ENCODE assay signal across 8 cellular contexts in the genomic region with DNA sequence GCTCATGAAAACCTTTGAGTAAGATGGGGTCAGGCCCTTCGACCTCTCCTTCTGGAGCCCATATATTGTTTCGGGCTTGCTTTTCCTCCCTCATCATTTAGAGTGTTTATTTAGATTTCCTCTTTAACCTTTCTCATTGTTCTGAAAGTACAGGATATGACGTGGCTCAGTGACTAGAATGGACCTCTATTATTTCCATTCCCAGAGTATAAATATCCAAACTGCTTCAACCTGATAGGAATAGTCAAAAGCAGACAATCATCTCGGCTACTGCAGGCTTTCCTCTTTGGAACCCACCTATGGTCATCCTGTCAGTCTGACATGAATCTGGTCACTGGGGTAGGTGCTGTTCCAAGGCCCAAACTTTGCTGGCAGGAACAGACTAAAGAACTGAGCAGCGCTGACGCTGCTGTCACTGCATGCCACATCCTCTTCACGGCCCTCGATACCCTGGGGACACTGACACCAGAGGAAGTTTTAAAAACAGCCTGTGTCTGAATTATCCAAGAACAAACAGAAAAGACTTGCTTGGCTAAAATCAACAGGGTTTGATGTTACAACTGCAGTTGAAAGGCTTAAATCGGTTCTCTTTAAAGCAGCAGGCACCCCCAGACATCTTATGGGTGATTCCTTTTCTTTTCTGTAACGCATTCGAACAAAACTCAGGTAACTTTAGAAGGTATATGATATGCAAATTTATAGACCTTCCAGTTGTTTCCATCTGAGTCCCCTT. TPM values are rescaled to one million over a fixed set of nuclear protein-coding genes. Genes with fewer than 3 reads are reported as not detected.
DNase-seq lines count a peak whose midpoint lies in the region; ATAC-seq, FAIRE-seq and TF ChIP-seq lines count a peak whose summit lies in the region.

No MANE protein-coding gene starts in this region.

- H3K4me2 ChIP-seq in PC-3 (ENCODE audit: low read length) (peak overlapping the region; percentile 55), HepG2 (ENCODE audit: low read depth, low read length) (peak overlapping the region; percentile 65)

- WGBS in adipose tissue, 3 donors, result 39 to 64% (median 49%) methylated on average over 11 of the region's 11 CpGs
- 19% methylated on average over 11 of the region's 11 CpGs for WGBS in HepG2 (ENCODE audit: low lambda C conversion rate)

- no peaks in the 10 kb centered on the region for H4K20me1 ChIP-seq in PC-3 (ENCODE audit: low read length)
- no peaks in the 10 kb centered on the region for H4K20me1 ChIP-seq in HepG2 (ENCODE audit: insufficient read depth, low read length)

- H3K4me3 ChIP-seq in PC-3 (ENCODE audit: low read length) (peak overlapping the region; percentile 12; the same call in 1 of the 2 replicates), HepG2 (replicated peaks in 1 of 3; ENCODE audit: insufficient read depth in 1 of 3, low read depth in 2 of 3, low read length in 3 of 3) (0 out of 6 replicates have a peak overlapping the region, but pooled peaks of 1 of the 3 experiments have one; percentile 12), subcutaneous abdominal adipose tissue (ENCODE audit: low read depth in 1 of 5, low read length in 5 of 5) (peak overlapping the region in 3 of 5 donors; percentile 18 to 32 (median 27))

- TF ChIP-seq POLR2A in HepG2 (IDR thresholded peaks at IDR 0.05; ENCODE audit: insufficient read depth in 1 of 2, low read depth in 2 of 2, low read length in 2 of 2), result no peak

- no peaks in the 10 kb centered on the region for H3F3A ChIP-seq in PC-3 (ENCODE audit: low read length, unreplicated experiment)

- H3K9me3 ChIP-seq in PC-3 (ENCODE audit: low read length), result no peaks in the 10 kb centered on the region
- H3K9me3 ChIP-seq in HepG2 (ENCODE audit: low read length), result no peaks in the 10 kb centered on the region
- no peaks in the 10 kb centered on the region for H3K9me3 ChIP-seq in subcutaneous abdominal adipose tissue (ENCODE audit: control insufficient read depth in 5 of 5, low read length in 5 of 5)

- H3K27ac ChIP-seq in PC-3 (ENCODE audit: low read length) (peak overlapping the region; percentile 95), adipose tissue (ENCODE audit: low read depth, low read length) (peak overlapping the region; percentile 69), HepG2 (ENCODE audit: extremely low read length, insufficient read depth, low read length) (no peak overlapping the region), subcutaneous abdominal adipose tissue (ENCODE audit: low read depth, low read length) (peak overlapping the region; percentile 84)

- H3K36me3 ChIP-seq in PC-3 (ENCODE audit: low read depth, low read length), result no peaks in the 10 kb centered on the region
- no peaks in the 10 kb centered on the region for H3K36me3 ChIP-seq in HepG2 (replicated peaks in 1 of 2; ENCODE audit: control insufficient read depth in 1 of 2, insufficient read depth in 2 of 2, low read length in 2 of 2)
- H3K36me3 ChIP-seq in subcutaneous abdominal adipose tissue (ENCODE audit: control insufficient read depth in 5 of 5, insufficient read depth in 5 of 5, low read length in 5 of 5), result no peaks in the 10 kb centered on the region

- H3K9ac ChIP-seq in PC-3 (ENCODE audit: low read length) (peak overlapping the region; percentile 61), HepG2 (ENCODE audit: insufficient read depth, low read depth, low read length) (no peak overlapping the region), subcutaneous abdominal adipose tissue (ENCODE audit: low read length in 5 of 5) (peak overlapping the region in 3 of 5 donors; percentile 1 to 56 (median 47))

- BruUV-seq in PC-3 (replicated peaks; lab: Mats Ljungman, UMichigan) (no TSS peak), HepG2 (replicated peaks; lab: Mats Ljungman, UMichigan) (no TSS peak)

- H2AFZ ChIP-seq in PC-3 (ENCODE audit: low read length) (0 out of 2 replicates have a peak overlapping the region, but pooled peaks have one; percentile 8), HepG2 (ENCODE audit: low read length) (no peak overlapping the region)

- H3K4me1 ChIP-seq in PC-3 (ENCODE audit: insufficient read depth, low read length), result peaks cover 59% of the 10 kb centered on the region
- H3K4me1 ChIP-seq in HepG2 (ENCODE audit: insufficient read depth, low read length), result peaks cover 59% of the 10 kb centered on the region
- H3K4me1 ChIP-seq in subcutaneous abdominal adipose tissue (ENCODE audit: control insufficient read depth in 5 of 5, insufficient read depth in 5 of 5, low read length in 5 of 5), result peaks cover 1 to 56% (median 28%) of the 10 kb centered on the region in 5 donors

- TF ChIP-seq CTCF in PC-3 (conservative IDR thresholded peaks at IDR 0.05; ENCODE audit: low read depth, low read length) (no peak), HepG2 (CRISPR knock-in tag; IDR thresholded peaks at IDR 0.05) (no peak)

- DNase-seq in PC-3 (peak; percentile 56), HepG2 (ENCODE audit: low spot score) (no peak), GM03348 (ENCODE audit: low spot score) (no peak), DMS79 (lab: John Stamatoyannopoulos, UW) (no peak)

- POLR2A ChIA-PET in PC-3 (lab: Charles Lee; ENCODE audit: unreplicated experiment), result interaction anchor here (0.5 kb wide), 1 partner anchor 421 kb away, joined by 5 read pairs; no protein-coding TSS in a partner anchor
- POLR2A ChIA-PET in HepG2 (lab: Yijun Ruan, JAX), result no interaction called here

- TF ChIP-seq EP300 in HepG2 (IDR thresholded peaks at IDR 0.05; ENCODE audit: low read depth in 2 of 2, low read length in 2 of 2) (no peak), HepG2 (CRISPR knock-in tag; IDR thresholded peaks at IDR 0.05; ENCODE audit: borderline replicate concordance) (no peak)

- FAIRE-seq in HepG2 (lab: Jason Lieb, UNC), result no peak

- CTCF ChIA-PET in PC-3 (lab: Charles Lee) (interaction anchor here (0.5 to 0.7 kb wide), 2 partner anchors 71 to 86 kb away, joined by 4 to 6 read pairs; no protein-coding TSS in a partner anchor), HepG2 (lab: Yijun Ruan, JAX; ENCODE audit: low intra/inter-chr PET ratio, low total read pairs) (no interaction called here)

- H3K79me2 ChIP-seq in PC-3 (ENCODE audit: low read length) (peaks cover under 1% of the 10 kb centered on the region; the same call in 1 of the 2 replicates), HepG2 (ENCODE audit: insufficient read depth, low read length) (peaks cover under 1% of the 10 kb centered on the region)

- ATAC-seq in GM18520 (IDR thresholded peaks at IDR 0.05; ENCODE audit: unreplicated experiment) (peak; percentile 51), HG02678 (IDR thresholded peaks at IDR 0.05; ENCODE audit: unreplicated experiment) (peak; percentile 67), PC-3 (no peak; the same call in 1 of the 2 replicates), HepG2 (no peak)

- no peaks in the 10 kb centered on the region for H3K9me2 ChIP-seq in PC-3 (replicated peaks; ENCODE audit: low read length)

- H3K27me3 ChIP-seq in PC-3 (ENCODE audit: low read length) (no peaks in the 10 kb centered on the region), HepG2 (ENCODE audit: control insufficient read depth in 1 of 2, insufficient read depth in 2 of 2, low read length in 2 of 2) (no peaks in the 10 kb centered on the region; a peak in 2 of 5 replicates), subcutaneous abdominal adipose tissue (ENCODE audit: control insufficient read depth in 5 of 5, insufficient read depth in 4 of 5, low read length in 5 of 5) (no peaks in the 10 kb centered on the region)

- intact Hi-C loops in PC-3 (cut with micrococcal nuclease), result loop anchor here (10.0 kb wide), 1 partner anchor 287 kb away; no protein-coding TSS in a partner anchor
- intact Hi-C loops in HepG2 (cut with micrococcal nuclease; ENCODE audit: unreplicated experiment), result loop anchor here (10.0 kb wide), 1 partner anchor 407 kb away; no protein-coding TSS in a partner anchor

- TF ChIP-seq RAD21 in HepG2 (CRISPR knock-in tag; IDR thresholded peaks at IDR 0.05), result no peak

- in situ Hi-C loops in HepG2 (cut with HindIII; ENCODE audit: extremely low pct_ligation_motif_present, low pct_unique_long_range_greater_than_20kb), result no loop called here

RNA-seq across cellular contexts. Expression of gene DDX47, which starts 5.0 kb away (rescaled TPM):
- total RNA-seq in PC-3 (2014; rRNA removed) (58.9 and 59.0 TPM in 2 replicates), HepG2 (2016; rRNA removed; fragmentation: Illumina TruSeq; extraction: Trizol) (78.7 and 101 TPM in 2 replicates)
- polyA plus RNA-seq in adipose tissue (10 to 100 TPM; 32.3 to 44.1 (median 35.3) TPM), HepG2 (2011; rRNA removed) (37.3 and 48.5 TPM in 2 replicates)
- 17.1 and 20.5 TPM in 2 replicates for total RNA-seq in HepG2 (2016; cell fraction: cytosol; rRNA removed; fragmentation: Illumina TruSeq; extraction: Trizol; ENCODE audit: low read depth)
- 83.5 and 95.5 TPM in 2 replicates for total RNA-seq in HepG2 (2016; cell fraction: insoluble cytoplasmic fraction; rRNA removed; fragmentation: Illumina TruSeq; extraction: Trizol)
- total RNA-seq in HepG2 (2016; cell fraction: membrane; rRNA removed; fragmentation: Illumina TruSeq; extraction: Trizol), result 25.9 and 31.6 TPM in 2 replicates
- total RNA-seq in HepG2 (2016; cell fraction: nucleus; rRNA removed; fragmentation: Illumina TruSeq; extraction: Trizol), result 58.7 and 68.9 TPM in 2 replicates
- polyA plus RNA-seq in HepG2 (2011; cell fraction: cytosol; rRNA removed), result 26.7 and 40.8 TPM in 2 replicates
- 72.4 and 75.0 TPM in 2 replicates for polyA plus RNA-seq in HepG2 (2011; cell fraction: nucleus; rRNA removed)
- 36.4 and 46.7 TPM in 2 replicates for polyA plus RNA-seq in HepG2 (2012)
- polyA plus RNA-seq in HepG2 (2016; cell fraction: cytosol; fragmentation: Illumina TruSeq; extraction: Trizol; ENCODE audit: low read depth), result 6.7 and 8.1 TPM in 2 replicates
- 82.3 and 82.4 TPM in 2 replicates for polyA plus RNA-seq in HepG2 (2016; cell fraction: insoluble cytoplasmic fraction; fragmentation: Illumina TruSeq; extraction: Trizol; ENCODE audit: low read depth)
- 12.6 and 15.8 TPM in 2 replicates for polyA plus RNA-seq in HepG2 (2016; cell fraction: membrane; fragmentation: Illumina TruSeq; extraction: Trizol; ENCODE audit: low read depth)
- polyA plus RNA-seq in HepG2 (2016; cell fraction: nucleus; fragmentation: Illumina TruSeq; extraction: Trizol; ENCODE audit: insufficient read depth, low read depth), result 68.6 and 70.6 TPM in 2 replicates
- 25.7 and 60.1 TPM in 2 replicates for polyA minus RNA-seq in HepG2 (2011; rRNA and poly(A)+ RNA removed; ENCODE audit: low replicate concordance)
- 26.0 and 29.4 TPM in 2 replicates for polyA minus RNA-seq in HepG2 (2011; cell fraction: cytosol; rRNA and poly(A)+ RNA removed)
- 68.6 and 82.9 TPM in 2 replicates for polyA minus RNA-seq in HepG2 (2011; cell fraction: nucleus; rRNA and poly(A)+ RNA removed)

RNA-seq across cellular contexts. Expression of gene APOLD1, which starts 22.7 kb away (rescaled TPM):
- total RNA-seq in PC-3 (2014; rRNA removed), result 2.8 and 3.5 TPM in 2 replicates
- polyA plus RNA-seq in adipose tissue, result 10 to 100 TPM; 13.8 to 71.1 (median 44.6) TPM
- 0.20 TPM in 1 of 2 replicates, not detected in the other for total RNA-seq in HepG2 (2016; rRNA removed; fragmentation: Illumina TruSeq; extraction: Trizol)
- total RNA-seq in HepG2 (2016; cell fraction: cytosol; rRNA removed; fragmentation: Illumina TruSeq; extraction: Trizol; ENCODE audit: low read depth), result 0.10 TPM in 1 of 2 replicates, not detected in the other
- 0.06 and 0.13 TPM in 2 replicates for total RNA-seq in HepG2 (2016; cell fraction: insoluble cytoplasmic fraction; rRNA removed; fragmentation: Illumina TruSeq; extraction: Trizol)
- total RNA-seq in HepG2 (2016; cell fraction: membrane; rRNA removed; fragmentation: Illumina TruSeq; extraction: Trizol), result 0.06 and 0.48 TPM in 2 replicates
- total RNA-seq in HepG2 (2016; cell fraction: nucleus; rRNA removed; fragmentation: Illumina TruSeq; extraction: Trizol), result 0.09 and 0.37 TPM in 2 replicates
- polyA plus RNA-seq in HepG2 (2011; rRNA removed), result 0.16 and 0.84 TPM in 2 replicates
- 0.05 and 0.30 TPM in 2 replicates for polyA plus RNA-seq in HepG2 (2011; cell fraction: cytosol; rRNA removed)
- 0.13 and 0.14 TPM in 2 replicates for polyA plus RNA-seq in HepG2 (2011; cell fraction: nucleus; rRNA removed)
- polyA plus RNA-seq in HepG2 (2012), result 0.19 and 0.62 TPM in 2 replicates
- polyA plus RNA-seq in HepG2 (2016; cell fraction: cytosol; fragmentation: Illumina TruSeq; extraction: Trizol; ENCODE audit: low read depth), result 0.25 and 0.29 TPM in 2 replicates
- 0.04 and 0.07 TPM in 2 replicates for polyA plus RNA-seq in HepG2 (2016; cell fraction: insoluble cytoplasmic fraction; fragmentation: Illumina TruSeq; extraction: Trizol; ENCODE audit: low read depth)
- not detected in 2 replicates for polyA plus RNA-seq in HepG2 (2016; cell fraction: membrane; fragmentation: Illumina TruSeq; extraction: Trizol; ENCODE audit: low read depth)
- polyA plus RNA-seq in HepG2 (2016; cell fraction: nucleus; fragmentation: Illumina TruSeq; extraction: Trizol; ENCODE audit: insufficient read depth, low read depth), result 1.4 TPM in 1 of 2 replicates, not detected in the other
- polyA minus RNA-seq in HepG2 (2011; rRNA and poly(A)+ RNA removed; ENCODE audit: low replicate concordance), result 0.66 and 1.8 TPM in 2 replicates
- polyA minus RNA-seq in HepG2 (2011; cell fraction: cytosol; rRNA and poly(A)+ RNA removed), result 0.18 TPM in 1 of 2 replicates, not detected in the other
- 0.50 and 1.7 TPM in 2 replicates for polyA minus RNA-seq in HepG2 (2011; cell fraction: nucleus; rRNA and poly(A)+ RNA removed)

Comparison
In these comparisons a context has a peak if more than half of its experiments do, and no peak if none do; other contexts are left out.
1. ATAC-seq: peak in GM18520 (single experiment) and HG02678 (single experiment); none in PC-3 (single experiment) and HepG2 (single experiment).